ENCODE assay signal across 8 cellular contexts in genomic region chr4:4541661-4542570, GRCh38. TPM values are rescaled to one million over a fixed set of nuclear protein-coding genes. Genes with fewer than 3 reads are reported as not detected.
A peak's percentile ranks its signal among the peaks of the same experiment; 100 is the strongest.
DNase-seq lines count a peak whose midpoint lies in the region; ATAC-seq and TF ChIP-seq lines count a peak whose summit lies in the region.

TSS of gene STX18 (minus strand) at chr4:4542048. CDS start at chr4:4541964, 84 bp downstream.

- peak within 1 kb of the TSS; percentile 65 for H3K27ac ChIP-seq in PC-9
- peak within 1 kb of the TSS; percentile 79 for H3K27ac ChIP-seq in muscle layer of colon (ENCODE audit: low read depth, low read length)

- H3K4me3 Mint-ChIP-seq in IgD-negative memory B cell: peak within 1 kb of the TSS; percentile 97 to 99 (median 98)
- H3K4me3 Mint-ChIP-seq in activated T-cell treated with anti-CD3 and anti-CD28 coated beads, Interleukin-2, amount 50 U/mL, for 4 hours: peak within 1 kb of the TSS; percentile 98

- peak within 1 kb of the TSS; percentile 93 to 97 (median 94) for H3K27ac Mint-ChIP-seq in IgD-negative memory B cell

- no peaks in the 10 kb centered on the region for H3K27me3 ChIP-seq in PC-9 (ENCODE audit: insufficient read depth, low read depth)
- H3K27me3 ChIP-seq in muscle layer of colon (ENCODE audit: control insufficient read depth in 1 of 2, insufficient read depth in 2 of 2, low read length in 2 of 2): no peaks in the 10 kb centered on the region

- peak within 1 kb of the TSS; percentile 78 for H3K4me2 ChIP-seq in PC-9

- DNase-seq in DMS53 (lab: John Stamatoyannopoulos, UW): peak; percentile 98
- DNase-seq in PC-9: peak; percentile 67 to 85
- DNase-seq in activated T-cell treated with anti-CD3 and anti-CD28 coated beads, Interleukin-2, amount 50 U/mL, for 4 hours: peak; percentile 87
- DNase-seq in stimulated activated CD8-positive, alpha-beta memory T cell treated with anti-CD3 and anti-CD28 coated beads, Interleukin-7, amount 100 ng/mL, for 4 hours (ENCODE audit: low read depth in 2 of 2): peak; percentile 76 to 80

- H3K9me3 ChIP-seq in PC-9 (ENCODE audit: insufficient read depth, low read depth) (no peaks in the 10 kb centered on the region), muscle layer of colon (ENCODE audit: low read length) (no peaks in the 10 kb centered on the region)

- TF ChIP-seq CTCF in PC-9 (conservative IDR thresholded peaks at IDR 0.05): no peak

- intact Hi-C loops in PC-9 (cut with micrococcal nuclease; ENCODE audit: unreplicated experiment): loop anchor here (1.0 to 2.0 kb wide), 2 partner anchors 14 to 33 kb away; no protein-coding TSS in a partner anchor

- peaks cover 24 to 41% (median 39%) of the 10 kb centered on the region in 3 donors for H3K4me1 Mint-ChIP-seq in IgD-negative memory B cell
- peaks cover 51% of the 10 kb centered on the region for H3K4me1 Mint-ChIP-seq in activated T-cell treated with anti-CD3 and anti-CD28 coated beads, Interleukin-2, amount 50 U/mL, for 4 hours (ENCODE audit: low read depth)

- peaks cover 60% of the 10 kb centered on the region for H3K79me2 ChIP-seq in PC-9 (ENCODE audit: low read depth)

- H3K9me2 ChIP-seq in PC-9 (ENCODE audit: insufficient read depth): no peaks in the 10 kb centered on the region

- H3K9ac ChIP-seq in muscle layer of colon (ENCODE audit: low read length): peak within 1 kb of the TSS; percentile 85

- BruUV-seq in PC-9 (replicated peaks; lab: Mats Ljungman, UMichigan): TSS peak; percentile 68

- no peaks in the 10 kb centered on the region for H3K27me3 Mint-ChIP-seq in IgD-negative memory B cell
- no peaks in the 10 kb centered on the region for H3K27me3 Mint-ChIP-seq in activated T-cell treated with anti-CD3 and anti-CD28 coated beads, Interleukin-2, amount 50 U/mL, for 4 hours (ENCODE audit: low read depth)

- H4K20me1 ChIP-seq in PC-9 (ENCODE audit: insufficient read depth): 0 out of 2 replicates have a peak, but pooled peaks cover 6% of the 10 kb centered on the region

- peak within 1 kb of the TSS; percentile 95 for H2AFZ ChIP-seq in PC-9

- H3K36me3 Mint-ChIP-seq in IgD-negative memory B cell: no peaks in the 10 kb centered on the region
- peaks cover 9% of the 10 kb centered on the region for H3K36me3 Mint-ChIP-seq in activated T-cell treated with anti-CD3 and anti-CD28 coated beads, Interleukin-2, amount 50 U/mL, for 4 hours (ENCODE audit: insufficient read depth)

- H3K36me3 ChIP-seq in PC-9 (ENCODE audit: low read depth) (no peaks in the 10 kb centered on the region), muscle layer of colon (ENCODE audit: insufficient read depth, low read length) (no peaks in the 10 kb centered on the region)

- H3K4me1 ChIP-seq in PC-9 (replicated peaks; ENCODE audit: insufficient read depth) (peaks cover 15% of the 10 kb centered on the region), muscle layer of colon (ENCODE audit: insufficient read depth, low read length) (peaks cover 26% of the 10 kb centered on the region)

- H3K4me3 ChIP-seq in PC-9 (peak within 1 kb of the TSS; percentile 92), muscle layer of colon (ENCODE audit: low read depth in 1 of 2, low read length in 2 of 2) (peak within 1 kb of the TSS; percentile 74 to 81)

- ATAC-seq in GM21529 (IDR thresholded peaks at IDR 0.05; ENCODE audit: unreplicated experiment) (peak; percentile 85), esophagus mucosa (peak; percentile 97)
- ATAC-seq in activated T-cell treated with anti-CD3 and anti-CD28 coated beads, Interleukin-2, amount 50 U/mL, for 4 hours: peak; percentile 96 to 98

- CTCF ChIA-PET in PC-9 (lab: Charles Lee): interaction anchor here (0.5 to 0.6 kb wide), 2 partner anchors 28 to 1473 kb away, joined by 3 to 4 read pairs; no protein-coding TSS in a partner anchor

- POLR2A ChIA-PET in PC-9 (lab: Charles Lee; ENCODE audit: unreplicated experiment): interaction anchor here (0.7 kb wide), 1 partner anchor 14 kb away, joined by 3 read pairs; no protein-coding TSS in a partner anchor

- H3K9me3 Mint-ChIP-seq in IgD-negative memory B cell: no peaks in the 10 kb centered on the region
- H3K9me3 Mint-ChIP-seq in activated T-cell treated with anti-CD3 and anti-CD28 coated beads, Interleukin-2, amount 50 U/mL, for 4 hours: no peaks in the 10 kb centered on the region

- 0 out of 2 replicates have a peak, but pooled peaks cover 3% of the 10 kb centered on the region for H3F3A ChIP-seq in PC-9 (ENCODE audit: insufficient read depth, low read depth)

RNA-seq across cellular contexts. Expression of gene STX18, which starts in this region (rescaled TPM):
- polyA plus RNA-seq in IgD-negative memory B cell: 28.3 TPM
- 25.3 and 30.5 TPM in 2 replicates for total RNA-seq in PC-9 (2021)
- 10 to 100 TPM; 27.6 to 30.1 (median 29.7) TPM for total RNA-seq in activated T-cell treated with anti-CD3 and anti-CD28 coated beads, Interleukin-2, amount 50 U/mL, for 4 hours
- 13.6 TPM for total RNA-seq in esophagus mucosa

Comparison
In these comparisons a context has a peak if more than half of its experiments do, and no peak if none do; other contexts are left out.
1. Peak in every context shown above with its lines: DNase-seq, ATAC-seq, H3K4me3 ChIP-seq and H3K27ac ChIP-seq.